ENCODE assay signal across 8 cellular contexts in genomic region chrX:151688695-151689094, GRCh38. TPM values are rescaled to one million over a fixed set of nuclear protein-coding genes. Genes with fewer than 3 reads are reported as not detected.
"Had no signal": no experiment of that assay in that cellular context is flagged by ENCODE, and none has a peak within 500 bp of the region (broad histone marks: within the 10 kb centered on the region; RNA-seq: fewer than 3 reads in every experiment).

No MANE protein-coding gene starts in this region.

- H3K4me3 Mint-ChIP-seq: IgD-negative memory B cell had no signal

- H3K36me3 Mint-ChIP-seq: IgD-negative memory B cell had no signal

- H3K4me1 Mint-ChIP-seq: IgD-negative memory B cell had no signal

- H3K9me3 Mint-ChIP-seq: IgD-negative memory B cell had no signal

- H3K27ac ChIP-seq: HL-60 had no signal

- DNase-seq: IMR-90, KBM-7 had no signal

- H3K4me3 ChIP-seq: K562 had no signal

- H3K27ac Mint-ChIP-seq: IgD-negative memory B cell had no signal

- ATAC-seq: HepG2, K562 had no signal

RNA-seq across cellular contexts. Expression of gene PRRG3, which starts 6.6 kb away (rescaled TPM):
- total RNA-seq: HepG2, HT-29, HT1080, IMR-90, K562 had no signal

RNA-seq across cellular contexts. Expression of gene FATE1, which starts 27.1 kb away (rescaled TPM):
- total RNA-seq: HepG2, HT-29, HT1080, IMR-90, K562 had no signal

RNA-seq across cellular contexts. Expression of gene CNGA2, which starts 45.9 kb away (rescaled TPM):
- total RNA-seq: HepG2, HT-29, HT1080, IMR-90, K562 had no signal
